In the genomic region with DNA sequence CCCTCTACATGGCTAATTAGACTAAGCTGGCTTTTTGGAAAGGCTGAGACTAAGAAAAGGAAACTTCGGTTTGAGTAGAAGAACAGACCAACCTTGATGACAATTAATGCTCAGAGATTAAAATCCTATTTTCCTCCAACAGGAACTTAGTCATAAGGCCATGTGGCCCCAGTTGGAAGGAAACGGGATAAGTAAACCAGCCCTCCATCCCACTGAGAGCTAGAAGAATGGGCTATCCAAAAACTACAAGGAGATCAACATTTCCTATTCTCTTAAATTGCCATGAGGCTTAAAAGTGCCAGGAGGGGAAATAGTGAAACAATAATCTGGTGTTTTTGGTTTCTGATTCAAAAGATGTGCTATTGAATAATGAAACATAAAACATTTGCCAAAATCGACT, we compare ENCODE assay signal across 31 cellular contexts.
A peak's percentile ranks its signal among the peaks of the same experiment; 100 is the strongest.
DNase-seq lines count a peak whose midpoint lies in the region; ATAC-seq, FAIRE-seq and TF ChIP-seq lines count a peak whose summit lies in the region.
"Had no signal": no experiment of that assay in that cellular context is flagged by ENCODE, and none has a peak within 500 bp of the region (broad histone marks: within the 10 kb centered on the region; RNA-seq: fewer than 3 reads in every experiment).

No MANE protein-coding gene starts in this region.

- H3K4me1 ChIP-seq in A673 (ENCODE audit: insufficient read depth, low read length, poor library complexity, severe bottlenecking) (peaks cover 30% of the 10 kb centered on the region), H1 (replicated peaks in 1 of 4; ENCODE audit: control insufficient read depth in 3 of 4, insufficient read depth in 4 of 4, low read length in 3 of 4) (no peaks in the 10 kb centered on the region; a peak in 2 of 7 replicates), PC-3 (ENCODE audit: insufficient read depth, low read length) (no peaks in the 10 kb centered on the region)
- H3K4me1 ChIP-seq: A549; BE2C; BLaER1; BLaER1 treated with 17β-estradiol and CSF1 and Interleukin-3, amounts not matched to agents 10 nM and 100 nM; Caco-2 had no signal

- no peaks in the 10 kb centered on the region for H3K36me3 ChIP-seq in A673 (ENCODE audit: insufficient read depth, low read length, poor library complexity, severe bottlenecking)
- no peaks in the 10 kb centered on the region for H3K36me3 ChIP-seq in H1 (ENCODE audit: control insufficient read depth in 2 of 4, insufficient read depth in 4 of 4, low read length in 3 of 4)
- H3K36me3 ChIP-seq in PC-3 (ENCODE audit: low read depth, low read length) = no peaks in the 10 kb centered on the region
- H3K36me3 ChIP-seq: BE2C; BLaER1; BLaER1 treated with 17β-estradiol and CSF1 and Interleukin-3, amounts not matched to agents 10 nM and 100 nM had no signal

- no peak overlapping the region for H3K4me2 ChIP-seq in H1 (ENCODE audit: insufficient read depth in 1 of 2, low read depth in 2 of 2, low read length in 2 of 2)
- H3K4me2 ChIP-seq in PC-3 (ENCODE audit: low read length) = no peak overlapping the region
- H3K4me2 ChIP-seq: A549; BLaER1; BLaER1 treated with 17β-estradiol and CSF1 and Interleukin-3, amounts not matched to agents 10 nM and 100 nM had no signal

- no peak overlapping the region for H4K5ac ChIP-seq in H1 (ENCODE audit: insufficient read length, low read depth, low read length)

- FAIRE-seq in H1 (lab: Jason Lieb, UNC) = no peak
- FAIRE-seq: A204.1, A549, D721Med had no signal

- no peaks in the 10 kb centered on the region for H3K9me2 ChIP-seq in PC-3 (replicated peaks; ENCODE audit: low read length)

- peak; percentile 91 for DNase-seq in A673 (ENCODE audit: low spot score)
- DNase-seq in H1 (ENCODE audit: low read depth in 1 of 2, low spot score in 2 of 2) = no peak
- no peak for DNase-seq in PC-3
- no peak for DNase-seq in NCI-H510A treated with DMSO at 0.1 percent for 48 hours (lab: John Stamatoyannopoulos, UW)
- DNase-seq: 8988T; ACHN; AML-193; BE2C; C1 segment of cervical spinal cord; Caco-2; Calu3; CD4-positive, alpha-beta memory T cell; CD4-positive, alpha-beta T cell; CD4-positive, CD25-positive, alpha-beta regulatory T cell; CD8-positive, alpha-beta memory T cell; CD8-positive, alpha-beta T cell; COR-L47; DMS 273 treated with DMSO at 0.1 percent for 48 hours; DMS153; DMS53; DMS79; DMS79 treated with DMSO at 0.1 percent for 48 hours; DND-41; EL had no signal

- no peak overlapping the region for H3K4ac ChIP-seq in H1 (replicated peaks; ENCODE audit: insufficient read length, low read depth, low read length)

- no peaks in the 10 kb centered on the region for H3K79me2 ChIP-seq in H1 (ENCODE audit: control insufficient read depth in 1 of 2, insufficient read depth in 2 of 2, low read length in 2 of 2)
- H3K79me2 ChIP-seq in PC-3 (ENCODE audit: low read length) = no peaks in the 10 kb centered on the region

- no peak overlapping the region for H3K56ac ChIP-seq in H1 (replicated peaks; ENCODE audit: insufficient read length, low read depth, low read length)

- no peak overlapping the region for H3K14ac ChIP-seq in H1 (ENCODE audit: insufficient read length)

- no peaks in the 10 kb centered on the region for H3K27me3 ChIP-seq in A673 (replicated peaks; ENCODE audit: insufficient read depth, low read depth, low read length, poor library complexity)
- H3K27me3 ChIP-seq in H1 (replicated peaks in 1 of 4; ENCODE audit: control insufficient read depth in 3 of 4, extremely low read depth in 1 of 4, insufficient read depth in 3 of 4, low read length in 3 of 4) = no peaks in the 10 kb centered on the region
- peaks cover 68% of the 10 kb centered on the region for H3K27me3 ChIP-seq in PC-3 (ENCODE audit: low read length)
- H3K27me3 ChIP-seq: BLaER1; BLaER1 treated with 17β-estradiol and CSF1 and Interleukin-3, amounts not matched to agents 10 nM and 100 nM had no signal

- no peak for TF ChIP-seq EP300 in H1 (IDR thresholded peaks at IDR 0.05; ENCODE audit: borderline replicate concordance in 1 of 2, low read depth in 2 of 2, low read length in 2 of 2)

- H4K91ac ChIP-seq in H1 (replicated peaks; ENCODE audit: insufficient read length, low read length) = no peak overlapping the region

- no peak overlapping the region for H2BK12ac ChIP-seq in H1 (ENCODE audit: low read depth, low read length)

- ATAC-seq in PC-3 = no peak
- ATAC-seq: A549; CD8-positive, alpha-beta T cell had no signal

- TF ChIP-seq CTCF in A673 (conservative IDR thresholded peaks at IDR 0.05; ENCODE audit: low read depth, low read length) (no peak), H1 (IDR thresholded peaks at IDR 0.05; ENCODE audit: control extremely low read depth in 1 of 3, insufficient read depth in 1 of 3, low read depth in 1 of 3, low read length in 3 of 3) (no peak), PC-3 (conservative IDR thresholded peaks at IDR 0.05; ENCODE audit: low read depth, low read length) (no peak)

- no TSS peak for BruUV-seq in A673 (replicated peaks; lab: Mats Ljungman, UMichigan)
- BruUV-seq in PC-3 (replicated peaks; lab: Mats Ljungman, UMichigan) = no TSS peak

- H3K4me3 ChIP-seq in A673 (ENCODE audit: low read depth, low read length, poor library complexity, severe bottlenecking) (no peak overlapping the region), H1 (ENCODE audit: extremely low read depth in 1 of 4, insufficient read depth in 2 of 4, low read depth in 3 of 4, low read length in 4 of 4) (no peak overlapping the region), PC-3 (ENCODE audit: low read length) (no peak overlapping the region)
- H3K4me3 ChIP-seq: A549; BLaER1; BLaER1 treated with 17β-estradiol and CSF1 and Interleukin-3, amounts not matched to agents 10 nM and 100 nM had no signal

- H3K23me2 ChIP-seq in H1 (ENCODE audit: low read depth, low read length) = no peaks in the 10 kb centered on the region

- no peaks in the 10 kb centered on the region for H3K79me1 ChIP-seq in H1 (ENCODE audit: low read depth, low read length)

- CTCF ChIA-PET in A673 (lab: Charles Lee) = no interaction called here
- CTCF ChIA-PET in H1 (lab: Charles Lee; ENCODE audit: partially characterized antibody) = interaction anchor here (1.0 kb wide), 1 partner anchor 30 kb away, joined by 3 read pairs; no protein-coding TSS in a partner anchor
- CTCF ChIA-PET in PC-3 (lab: Charles Lee) = no interaction called here

- no peak overlapping the region for H4K8ac ChIP-seq in H1 (ENCODE audit: extremely low read depth, insufficient read depth, low read length)

- H3F3A ChIP-seq in PC-3 (ENCODE audit: low read length, unreplicated experiment) = no peaks in the 10 kb centered on the region

- H3K27ac ChIP-seq in A673 (ENCODE audit: low read depth, low read length, poor library complexity, severe bottlenecking) = no peak overlapping the region
- no peak overlapping the region for H3K27ac ChIP-seq in H1 (ENCODE audit: low read depth, low read length)
- no peak overlapping the region for H3K27ac ChIP-seq in PC-3 (ENCODE audit: low read length)
- H3K27ac ChIP-seq: 22Rv1; A549; BLaER1; BLaER1 treated with 17β-estradiol and CSF1 and Interleukin-3, amounts not matched to agents 10 nM and 100 nM; C4-2B had no signal

- H3K9me3 ChIP-seq in A673 (ENCODE audit: low read depth, low read length, poor library complexity, severe bottlenecking) (no peaks in the 10 kb centered on the region), H1 (ENCODE audit: insufficient read depth in 2 of 2, low read depth in 1 of 2, low read length in 1 of 2) (no peaks in the 10 kb centered on the region), PC-3 (ENCODE audit: low read length) (no peaks in the 10 kb centered on the region)
- H3K9me3 ChIP-seq: A549, BE2C, BLaER1, Caco-2 had no signal

- H3K23ac ChIP-seq in H1 (ENCODE audit: insufficient read length) = no peak overlapping the region

- WGBS in H1 (ENCODE audit: extremely low coverage in 1 of 2, insufficient coverage in 1 of 2, insufficient read length in 1 of 2, insufficient replicate concordance in 2 of 2, low coverage in 1 of 2, low lambda C conversion rate in 2 of 2, missing lambda C conversion rate in 1 of 2), 2 experiments = 76% methylated on average over 3 of the region's 3 CpGs; no CpG with 5 or more reads in 1 of the 2 experiments

- H4K20me1 ChIP-seq in H1 (replicated peaks in 1 of 2; ENCODE audit: control insufficient read depth in 1 of 2, insufficient read depth in 2 of 2, low read length in 2 of 2) (no peaks in the 10 kb centered on the region), PC-3 (ENCODE audit: low read length) (no peaks in the 10 kb centered on the region)
- H4K20me1 ChIP-seq: BLaER1; BLaER1 treated with 17β-estradiol and CSF1 and Interleukin-3, amounts not matched to agents 10 nM and 100 nM had no signal

- TF ChIP-seq RAD21 in H1 (IDR thresholded peaks at IDR 0.05 in 1 of 2, conservative IDR thresholded peaks at IDR 0.05 in 1 of 2; ENCODE audit: low read depth in 2 of 2, low read length in 2 of 2) = no peak

- intact Hi-C loops in A673 (cut with micrococcal nuclease; ENCODE audit: unreplicated experiment) = no loop called here
- intact Hi-C loops in PC-3 (cut with micrococcal nuclease) = no loop called here

- H2AK5ac ChIP-seq in H1 (ENCODE audit: low read depth, low read length) = no peak overlapping the region

- H2BK15ac ChIP-seq in H1 (ENCODE audit: low read length) = no peak overlapping the region

- no peak overlapping the region for H3K9ac ChIP-seq in H1 (replicated peaks in 1 of 4; ENCODE audit: extremely low read depth in 1 of 4, low read depth in 3 of 4, low read length in 3 of 4)
- H3K9ac ChIP-seq in PC-3 (ENCODE audit: low read length) = no peak overlapping the region
- H3K9ac ChIP-seq: BLaER1; BLaER1 treated with 17β-estradiol and CSF1 and Interleukin-3, amounts not matched to agents 10 nM and 100 nM had no signal

- H2BK20ac ChIP-seq in H1 (ENCODE audit: low read length) = no peak overlapping the region

- H2BK120ac ChIP-seq in H1 (replicated peaks; ENCODE audit: low read depth, low read length) = no peak overlapping the region

- POLR2A ChIA-PET in A673 (lab: Charles Lee; ENCODE audit: low non-redundant PET) = no interaction called here
- POLR2A ChIA-PET in H1 (lab: Charles Lee; ENCODE audit: partially characterized antibody) = no interaction called here
- POLR2A ChIA-PET in PC-3 (lab: Charles Lee; ENCODE audit: unreplicated experiment) = no interaction called here

- 0 out of 2 replicates have a peak overlapping the region, but pooled peaks have one; percentile 16 for H3K18ac ChIP-seq in H1 (ENCODE audit: extremely low read depth, low read length)

- TF ChIP-seq POLR2A in H1 (IDR thresholded peaks at IDR 0.05; ENCODE audit: control extremely low read depth in 1 of 2, low read depth in 2 of 2, low read length in 2 of 2) = no peak

- no peak overlapping the region for H2BK5ac ChIP-seq in H1 (ENCODE audit: low read depth, low read length)

- no peak overlapping the region for H2AFZ ChIP-seq in H1 (ENCODE audit: low read length)
- no peak overlapping the region for H2AFZ ChIP-seq in PC-3 (ENCODE audit: low read length)

TF ChIP-seq in H1, 55 proteins besides CTCF, POLR2A, EP300 and RAD21 (continues in another document):
- TF ChIP-seq KDM1A (IDR thresholded peaks at IDR 0.05; ENCODE audit: borderline replicate concordance, low read length) (no peak), KDM5A (IDR thresholded peaks at IDR 0.05; ENCODE audit: low read length) (no peak), SAP30 (IDR thresholded peaks at IDR 0.05; ENCODE audit: insufficient read depth, insufficient replicate concordance, low read length) (no peak), TBP (IDR thresholded peaks at IDR 0.05; ENCODE audit: low read depth, low read length) (no peak), JUND (IDR thresholded peaks at IDR 0.05; ENCODE audit: low read length) (no peak)
